8 cellular contexts compared by ENCODE assay signal in genomic region chr5:150448960-150449490, GRCh38. TPM values are rescaled to one million over a fixed set of nuclear protein-coding genes. Genes with fewer than 3 reads are reported as not detected.
DNase-seq lines count a peak whose midpoint lies in the region; ATAC-seq and TF ChIP-seq lines count a peak whose summit lies in the region.

No MANE protein-coding gene starts in this region.

- RAD21 ChIA-PET in HCT116 (lab: Charles Lee; ENCODE audit: low non-redundant PET in 1 of 2, low total read pairs in 2 of 2, uncharacterized antibody in 2 of 2, unreplicated experiment in 2 of 2) = no interaction called here

- POLR2A ChIA-PET in HCT116 (lab: Charles Lee) = interaction anchor here (0.7 to 1.6 kb wide), 4 partner anchors 13 to 334 kb away, joined by 3 to 10 read pairs (median 4); partner anchors contain the start of gene RBM22

- TF ChIP-seq CTCF in HCT116 (IDR thresholded peaks at IDR 0.05 in 2 of 3, conservative IDR thresholded peaks at IDR 0.05 in 1 of 3; ENCODE audit: borderline replicate concordance in 1 of 3, insufficient read depth in 1 of 3, low read depth in 2 of 3, low read length in 2 of 3) (no peak), SU-DHL-6 (IDR thresholded peaks at IDR 0.05; ENCODE audit: insufficient read depth, low read length, poor library complexity, severe bottlenecking) (no peak), fibroblast of lung (conservative IDR thresholded peaks at IDR 0.05 in 1 of 2, IDR thresholded peaks at IDR 0.05 in 1 of 2; ENCODE audit: low read depth in 1 of 2, low read length in 2 of 2) (no peak), ovary (IDR thresholded peaks at IDR 0.05) (no peak)

- peak overlapping the region; percentile 97 for H3K9ac ChIP-seq in HCT116 (ENCODE audit: low read length)
- H3K9ac ChIP-seq in SU-DHL-6 (ENCODE audit: low read length) = peak overlapping the region; percentile 86
- peak overlapping the region; percentile 89 for H3K9ac ChIP-seq in fibroblast of lung (ENCODE audit: insufficient read depth, low read length)

- CTCF ChIA-PET in HCT116 (lab: Charles Lee) = interaction anchor here (1.5 to 1.6 kb wide), 2 partner anchors 13 to 329 kb away, joined by 3 to 8 read pairs; partner anchors contain the start of gene SMIM3

- H3K79me2 ChIP-seq in HCT116 (ENCODE audit: insufficient read depth, low read length) = peaks cover 51% of the 10 kb centered on the region
- peaks cover 27% of the 10 kb centered on the region for H3K79me2 ChIP-seq in SU-DHL-6 (ENCODE audit: insufficient read depth, low read length)
- H3K79me2 ChIP-seq in fibroblast of lung (ENCODE audit: control insufficient read depth, insufficient read depth, low read length) = peaks cover 42% of the 10 kb centered on the region

- peaks cover 26% of the 10 kb centered on the region; the same call in 1 of the 2 replicates for H4K20me1 ChIP-seq in HCT116 (ENCODE audit: insufficient read depth)
- peaks cover 28% of the 10 kb centered on the region for H4K20me1 ChIP-seq in SU-DHL-6 (ENCODE audit: low read depth, low read length)
- peaks cover 2% of the 10 kb centered on the region for H4K20me1 ChIP-seq in fibroblast of lung (ENCODE audit: control insufficient read depth, extremely low read depth, insufficient read depth, low read length)

- TSS peak; percentile 63 for BruUV-seq in HCT116 (replicated peaks; lab: Mats Ljungman, UMichigan)

- H3F3A ChIP-seq in SU-DHL-6 (ENCODE audit: insufficient read depth) = peaks cover 37% of the 10 kb centered on the region

- TF ChIP-seq RAD21 in HCT116 (IDR thresholded peaks at IDR 0.05; ENCODE audit: low read depth) = no peak

- ATAC-seq in HCT116 (peak; percentile 53), HG03442 (IDR thresholded peaks at IDR 0.05; ENCODE audit: unreplicated experiment) (no peak)

- peaks cover 32 to 51% of the 10 kb centered on the region in 2 experiments for H3K36me3 ChIP-seq in HCT116 (ENCODE audit: control insufficient read depth in 1 of 2, insufficient read depth in 2 of 2, low read length in 2 of 2)
- H3K36me3 ChIP-seq in SU-DHL-6 (ENCODE audit: low read length) = peaks cover 34% of the 10 kb centered on the region
- peaks cover 29% of the 10 kb centered on the region for H3K36me3 ChIP-seq in fibroblast of lung (ENCODE audit: control insufficient read depth, insufficient read depth, low read length)
- H3K36me3 ChIP-seq in ovary = no peaks in the 10 kb centered on the region

- intact Hi-C loops in HCT116 (cut with micrococcal nuclease) (no loop called here), ovary (cut with DNase I) (loop anchor here in 1 of 4 donors (10.0 kb wide), 1 partner anchor 314 kb away; no protein-coding TSS in a partner anchor)

- TF ChIP-seq EP300 in ovary (IDR thresholded peaks at IDR 0.05) = no peak

- 0% methylated on average over 30 of the region's 30 CpGs for WGBS in ovary, 3 donors

- H3K4me2 ChIP-seq in HCT116 (ENCODE audit: low read length) (peak overlapping the region; percentile 84), SU-DHL-6 (ENCODE audit: low read depth, low read length, poor library complexity, severe bottlenecking) (peak overlapping the region; percentile 83), fibroblast of lung (ENCODE audit: extremely low read depth, insufficient read depth, low read length) (peak overlapping the region; percentile 91)

- H3K27me3 ChIP-seq in HCT116 (ENCODE audit: insufficient read depth, low read length) (no peaks in the 10 kb centered on the region), SU-DHL-6 (ENCODE audit: low read length) (no peaks in the 10 kb centered on the region), fibroblast of lung (ENCODE audit: control insufficient read depth, insufficient read depth, low read length) (no peaks in the 10 kb centered on the region), ovary (no peaks in the 10 kb centered on the region)

- H3K9me2 ChIP-seq in HCT116 (ENCODE audit: insufficient read depth) (no peaks in the 10 kb centered on the region), SU-DHL-6 (replicated peaks; ENCODE audit: insufficient read depth, low read length) (no peaks in the 10 kb centered on the region)

- H2AFZ ChIP-seq in HCT116 (ENCODE audit: low read depth, low read length, poor library complexity, severe bottlenecking) (no peak overlapping the region), SU-DHL-6 (ENCODE audit: low read depth, low read length, severe bottlenecking) (no peak overlapping the region), fibroblast of lung (ENCODE audit: low read length) (no peak overlapping the region)

- H3K27ac ChIP-seq in HCT116 (ENCODE audit: low read depth, low read length) (peak overlapping the region; percentile 86), SU-DHL-6 (ENCODE audit: low read depth, low read length) (peak overlapping the region; percentile 85), fibroblast of lung (ENCODE audit: insufficient read depth, low read length) (peak overlapping the region; percentile 99), ovary (peak overlapping the region; percentile 82 to 94)

- peaks cover 3 to 26% of the 10 kb centered on the region in 2 experiments; a peak in 3 of 4 replicates for H3K4me1 ChIP-seq in HCT116 (ENCODE audit: control insufficient read depth in 1 of 2, insufficient read depth in 2 of 2, low read length in 2 of 2)
- peaks cover 9% of the 10 kb centered on the region for H3K4me1 ChIP-seq in fibroblast of lung (ENCODE audit: control insufficient read depth, extremely low read depth, insufficient read depth, low read length)
- peaks cover 3% of the 10 kb centered on the region for H3K4me1 ChIP-seq in ovary (ENCODE audit: insufficient read depth)

- TF ChIP-seq POLR2A in HCT116 (IDR thresholded peaks at IDR 0.05; ENCODE audit: borderline replicate concordance, extremely low read depth, insufficient read depth, insufficient read length) = no peak
- no peak for TF ChIP-seq POLR2A in ovary (IDR thresholded peaks at IDR 0.05)

- no peak for DNase-seq in HCT116 (ENCODE audit: low read depth, low spot score)
- DNase-seq in fibroblast of lung (ENCODE audit: low read depth in 2 of 2) = no peak
- DNase-seq in ovary = no peak
- DNase-seq in NCI-H1048 (lab: John Stamatoyannopoulos, UW) = no peak
- DNase-seq in NCI-H345 treated with DMSO at 0.1 percent for 48 hours (lab: John Stamatoyannopoulos, UW; ENCODE audit: unreplicated experiment) = no peak
- no peak for DNase-seq in NCI-H2227 (lab: John Stamatoyannopoulos, UW; ENCODE audit: unreplicated experiment)

- H3K4me3 ChIP-seq in HCT116 (replicated peaks in 1 of 2; ENCODE audit: low read depth in 1 of 2, low read length in 2 of 2) = peak overlapping the region; percentile 94 to 96
- H3K4me3 ChIP-seq in SU-DHL-6 (ENCODE audit: insufficient read depth, low read length, poor library complexity, severe bottlenecking) = peak overlapping the region; percentile 85
- peak overlapping the region; percentile 71 to 90 (median 87) for H3K4me3 ChIP-seq in fibroblast of lung (replicated peaks in 1 of 4; ENCODE audit: control extremely low read depth in 1 of 4, insufficient read depth in 1 of 4, low read depth in 3 of 4, low read length in 4 of 4)
- peak overlapping the region; percentile 73 for H3K4me3 ChIP-seq in ovary

- H3K9me3 ChIP-seq in HCT116 (ENCODE audit: control insufficient read depth in 1 of 2, insufficient read depth in 1 of 2, low read depth in 1 of 2, low read length in 2 of 2) (no peaks in the 10 kb centered on the region), SU-DHL-6 (ENCODE audit: insufficient read depth, low read length) (no peaks in the 10 kb centered on the region), fibroblast of lung (ENCODE audit: control insufficient read depth, insufficient read depth, low read depth, low read length) (no peaks in the 10 kb centered on the region), ovary (no peaks in the 10 kb centered on the region)

TF ChIP-seq in HCT116, 20 proteins besides CTCF, POLR2A, EP300 and RAD21 (continues in another document):
- TF ChIP-seq ZFX (IDR thresholded peaks at IDR 0.05) = no peak
- no peak for TF ChIP-seq EZH2 (IDR thresholded peaks at IDR 0.05)
- no peak for TF ChIP-seq MAX (IDR thresholded peaks at IDR 0.05)
- no peak for TF ChIP-seq CBX3 (IDR thresholded peaks at IDR 0.05; ENCODE audit: low read depth)

RNA-seq across cellular contexts. Expression of gene RPS14, which starts 0.5 kb away (rescaled TPM):
- total RNA-seq in HCT116 (2021; ENCODE audit: unreplicated experiment) (2,557 TPM), fibroblast of lung (1,962 and 4,466 TPM in 2 replicates), ovary (1,000 to 10,000 TPM; 2,727 to 9,295 (median 4,211) TPM)
- 4,169 and 4,510 TPM in 2 replicates for polyA plus RNA-seq in HCT116 (2012)
- polyA plus RNA-seq in fibroblast of lung (5,623 and 6,025 TPM in 2 replicates), ovary (1,000 to 10,000 TPM; 2,234 to 8,183 TPM)
- polyA plus RNA-seq in fibroblast of lung (2012) = 3,434 and 3,467 TPM in 2 replicates
- polyA minus RNA-seq in fibroblast of lung (ENCODE audit: low replicate concordance) = 1,117 and 1,370 TPM in 2 replicates

RNA-seq across cellular contexts. Expression of gene CD74, which starts 36.3 kb away (rescaled TPM):
- total RNA-seq in HCT116 (2021; ENCODE audit: unreplicated experiment) (8.9 TPM), fibroblast of lung (3.9 and 5.9 TPM in 2 replicates), ovary (100 to 1,000 TPM in 6 of 7 donors, 10 to 100 TPM in 1; 96.9 to 750 (median 384) TPM)
- 0.36 and 0.50 TPM in 2 replicates for polyA plus RNA-seq in HCT116 (2012)
- polyA plus RNA-seq in fibroblast of lung (1.3 and 1.8 TPM in 2 replicates), ovary (1,000 to 10,000 TPM in 1 of 2 donors, 100 to 1,000 TPM in 1; 280 to 1,292 TPM)
- polyA plus RNA-seq in fibroblast of lung (2012) = 2.0 and 2.7 TPM in 2 replicates
- 2.0 TPM in 1 of 2 replicates, not detected in the other for polyA minus RNA-seq in fibroblast of lung (ENCODE audit: low replicate concordance)

RNA-seq across cellular contexts. Expression of gene NDST1, which starts 58.9 kb away (rescaled TPM):
- total RNA-seq in HCT116 (2021; ENCODE audit: unreplicated experiment) (33.1 TPM), fibroblast of lung (18.2 and 38.5 TPM in 2 replicates), ovary (100 to 1,000 TPM in 3 of 7 donors, 10 to 100 TPM in 4; 31.0 to 139 (median 92.8) TPM)
- polyA plus RNA-seq in HCT116 (2012) = 14.9 and 19.5 TPM in 2 replicates
- polyA plus RNA-seq in fibroblast of lung (50.5 and 94.8 TPM in 2 replicates), ovary (10 to 100 TPM; 31.8 to 44.1 TPM)
- polyA plus RNA-seq in fibroblast of lung (2012) = 69.9 and 152 TPM in 2 replicates
- 218 and 448 TPM in 2 replicates for polyA minus RNA-seq in fibroblast of lung (ENCODE audit: low replicate concordance)
